Comparison of ENCODE assay signal across 29 cellular contexts in genomic region chr18:79227617-79228016, GRCh38.
"Had no signal": no experiment of that assay in that cellular context is flagged by ENCODE, and none has a peak within 500 bp of the region (broad histone marks: within the 10 kb centered on the region; RNA-seq: fewer than 3 reads in every experiment).

No MANE protein-coding gene starts in this region.

- ATAC-seq: activated CD4-positive, alpha-beta T cell treated with anti-CD3 and anti-CD28 coated beads for 36 hours; naive thymus-derived CD8-positive, alpha-beta T cell; psoas muscle; stimulated activated naive B cell treated with anti-CD40 and anti-IgM and Interleukin-4, amounts not matched to agents 10 μg/mL and 1 μg/mL and 100 μg/mL, for 72 hours had no signal

- H3K9me3 Mint-ChIP-seq: activated naive CD4-positive, alpha-beta T cell treated with anti-CD3 and anti-CD28 coated beads, Interleukin-2, amount 10 ng/mL, durations not matched to agents 7 days and 5 days; activated T-helper 1 cell treated with anti-CD3 and anti-CD28 coated beads, Interleukin-12 subunit alpha, Interleukin-12 subunit beta, Interleukin-2, Interleukin-4 antibody, amounts not matched to agents 30 ng/mL and 10 ng/mL and 1 ng/mL, durations not matched to agents 14 hours and 24 hours and 36 hours; central memory CD8-positive, alpha-beta T cell; neural progenitor cell; stimulated activated naive B cell treated with anti-CD40 and anti-IgM and Interleukin-4, amounts not matched to agents 10 μg/mL and 1 μg/mL and 100 μg/mL, for 72 hours; T-helper 1 cell treated with Interleukin-12 subunit alpha and Interleukin-12 subunit beta and Interleukin-4 antibody, amounts not matched to agents 30 μg/mL and 1 μg/mL, for 36 hours had no signal

- H3K27me3 Mint-ChIP-seq: activated CD4-positive, alpha-beta T cell treated with anti-CD3 and anti-CD28 coated beads for 36 hours; activated naive CD4-positive, alpha-beta T cell treated with anti-CD3 and anti-CD28 coated beads, Interleukin-2, amount 10 ng/mL, durations not matched to agents 7 days and 5 days; central memory CD8-positive, alpha-beta T cell; naive thymus-derived CD8-positive, alpha-beta T cell; stimulated activated naive B cell treated with anti-CD40 and anti-IgM and Interleukin-4, amounts not matched to agents 10 μg/mL and 1 μg/mL and 100 μg/mL, for 72 hours had no signal

- DNase-seq: activated CD4-positive, alpha-beta T cell treated with anti-CD3 and anti-CD28 coated beads for 36 hours; activated CD4-positive, alpha-beta T cell treated with anti-CD3 and anti-CD28 coated beads, Interleukin-2, amount 50 U/mL, for 4 hours; activated CD4-positive, CD25-positive, alpha-beta regulatory T cell; activated CD8-positive, alpha-beta memory T cell treated with anti-CD3 and anti-CD28 coated beads for 24 hours; activated gamma-delta T cell; activated naive CD4-positive, alpha-beta T cell treated with anti-CD3 and anti-CD28 coated beads, Interleukin-2, amount 10 ng/mL, durations not matched to agents 7 days and 5 days; activated T-cell treated with anti-CD3 and anti-CD28 coated beads, Interleukin-2, amount 50 U/mL, for 1 hour; amygdala; dermis blood vessel endothelial cell; effector CD4-positive, alpha-beta T cell; head of caudate nucleus; lower lobe of right lung; mesenchymal stem cell; naive thymus-derived CD8-positive, alpha-beta T cell; occipital lobe; psoas muscle; stimulated activated CD4-positive, alpha-beta T cell treated with anti-CD3 and anti-CD28 coated beads, Interleukin-15, amount 100 ng/mL, for 24 hours; stimulated activated CD4-positive, alpha-beta T cell treated with anti-CD3 and anti-CD28 coated beads, Interleukin-2, amount 100 ng/mL, for 24 hours; stimulated activated naive B cell treated with anti-CD40 and anti-IgM and Interleukin-4, amounts not matched to agents 10 μg/mL and 1 μg/mL and 100 μg/mL, for 72 hours; stomach; SW 1271; T-helper 9 cell; tibial artery had no signal

- H3K36me3 Mint-ChIP-seq: activated naive CD4-positive, alpha-beta T cell treated with anti-CD3 and anti-CD28 coated beads, Interleukin-2, amount 10 ng/mL, durations not matched to agents 7 days and 5 days had no signal

- H3K4me2 ChIP-seq: neural progenitor cell had no signal

- H3K9me3 ChIP-seq: lower lobe of right lung, psoas muscle, stomach, tibial artery had no signal

- H3K27ac Mint-ChIP-seq: activated CD4-positive, alpha-beta T cell treated with anti-CD3 and anti-CD28 coated beads for 36 hours; activated naive CD4-positive, alpha-beta T cell treated with anti-CD3 and anti-CD28 coated beads, Interleukin-2, amount 10 ng/mL, durations not matched to agents 7 days and 5 days; activated T-helper 1 cell treated with anti-CD3 and anti-CD28 coated beads, Interleukin-12 subunit alpha, Interleukin-12 subunit beta, Interleukin-2, Interleukin-4 antibody, amounts not matched to agents 30 ng/mL and 10 ng/mL and 1 ng/mL, durations not matched to agents 14 hours and 24 hours and 36 hours; neural progenitor cell; T-helper 1 cell treated with Interleukin-12 subunit alpha and Interleukin-12 subunit beta and Interleukin-4 antibody, amounts not matched to agents 30 μg/mL and 1 μg/mL, for 36 hours had no signal

- H3K36me3 ChIP-seq: lower lobe of right lung, neural progenitor cell, tibial artery had no signal

- H3K27ac ChIP-seq: epithelial cell of prostate, lower lobe of right lung, neural progenitor cell, parathyroid adenoma, psoas muscle, stomach, tibial artery had no signal

- H3K4me1 Mint-ChIP-seq: activated CD4-positive, alpha-beta T cell treated with anti-CD3 and anti-CD28 coated beads for 36 hours; activated naive CD4-positive, alpha-beta T cell treated with anti-CD3 and anti-CD28 coated beads, Interleukin-2, amount 10 ng/mL, durations not matched to agents 7 days and 5 days; neural progenitor cell had no signal

- H3K9ac ChIP-seq: neural progenitor cell, parathyroid adenoma had no signal

- H3K4me3 ChIP-seq: lower lobe of right lung, neural progenitor cell, psoas muscle, stomach, tibial artery had no signal

- H3K4me3 Mint-ChIP-seq: activated CD4-positive, alpha-beta T cell treated with anti-CD3 and anti-CD28 coated beads for 36 hours; activated naive CD4-positive, alpha-beta T cell treated with anti-CD3 and anti-CD28 coated beads, Interleukin-2, amount 10 ng/mL, durations not matched to agents 7 days and 5 days; activated T-helper 1 cell treated with anti-CD3 and anti-CD28 coated beads, Interleukin-12 subunit alpha, Interleukin-12 subunit beta, Interleukin-2, Interleukin-4 antibody, amounts not matched to agents 30 ng/mL and 10 ng/mL and 1 ng/mL, durations not matched to agents 14 hours and 24 hours and 36 hours; central memory CD8-positive, alpha-beta T cell; naive thymus-derived CD8-positive, alpha-beta T cell; neural progenitor cell; stimulated activated naive B cell treated with anti-CD40 and anti-IgM and Interleukin-4, amounts not matched to agents 10 μg/mL and 1 μg/mL and 100 μg/mL, for 72 hours; T-helper 1 cell treated with Interleukin-12 subunit alpha and Interleukin-12 subunit beta and Interleukin-4 antibody, amounts not matched to agents 30 μg/mL and 1 μg/mL, for 36 hours had no signal

- H3K27me3 ChIP-seq: neural progenitor cell, stomach, tibial artery had no signal

- H3K4me1 ChIP-seq: lower lobe of right lung, neural progenitor cell, parathyroid adenoma, psoas muscle, stomach, tibial artery had no signal

- H2AFZ ChIP-seq: neural progenitor cell, parathyroid adenoma had no signal
